Comparison of ENCODE assay signal across 8 cellular contexts in genomic region chr12:2877959-2878732, GRCh38. TPM values are rescaled to one million over a fixed set of nuclear protein-coding genes. Genes with fewer than 3 reads are reported as not detected.
DNase-seq lines count a peak whose midpoint lies in the region; ATAC-seq and TF ChIP-seq lines count a peak whose summit lies in the region.

No MANE protein-coding gene starts in this region.

- no peak for TF ChIP-seq CTCF in epithelial cell of proximal tubule (conservative IDR thresholded peaks at IDR 0.05; ENCODE audit: low read depth, low read length)

- peaks cover 33 to 47% (median 39%) of the 10 kb centered on the region in 3 donors for H3K4me1 Mint-ChIP-seq in CD8-positive, alpha-beta memory T cell
- H3K4me1 Mint-ChIP-seq in natural killer cell treated with Interleukin-12 subunit alpha and Interleukin-12 subunit beta and Interleukin-15 and Interleukin-18, amount 100 ng/mL, for 72 hours (ENCODE audit: low read depth in 2 of 2), result peaks cover 23 to 26% of the 10 kb centered on the region in 2 donors

- peaks cover 0 to 3% of the 10 kb centered on the region in 2 donors for H3K27me3 Mint-ChIP-seq in CD8-positive, alpha-beta memory T cell
- no peaks in the 10 kb centered on the region for H3K27me3 Mint-ChIP-seq in natural killer cell treated with Interleukin-12 subunit alpha and Interleukin-12 subunit beta and Interleukin-15 and Interleukin-18, amount 100 ng/mL, for 72 hours

- POLR2A ChIA-PET in CD8-positive, alpha-beta memory T cell (lab: Charles Lee), result interaction anchor here (1.4 to 2.0 kb wide), 2 partner anchors 12 to 187 kb away, joined by 6 to 8 read pairs; partner anchors contain the start of gene TULP3

- peak overlapping the region; percentile 92 for H3K27ac ChIP-seq in CD8-positive, alpha-beta memory T cell (ENCODE audit: low read depth, low read length)
- peak overlapping the region; percentile 88 for H3K27ac ChIP-seq in SK-N-MC

- no peaks in the 10 kb centered on the region for H3K36me3 ChIP-seq in CD8-positive, alpha-beta memory T cell (ENCODE audit: insufficient read depth, low read length)
- H3K36me3 ChIP-seq in SK-N-MC (ENCODE audit: insufficient read depth, low read length), result peaks cover 31% of the 10 kb centered on the region

- H3K27me3 ChIP-seq in CD8-positive, alpha-beta memory T cell (ENCODE audit: insufficient read depth, low read length, poor library complexity, severe bottlenecking), result no peaks in the 10 kb centered on the region

- H3K4me3 Mint-ChIP-seq in CD8-positive, alpha-beta memory T cell, result peak overlapping the region; percentile 98 to 100 (median 99)
- H3K4me3 Mint-ChIP-seq in natural killer cell treated with Interleukin-12 subunit alpha and Interleukin-12 subunit beta and Interleukin-15 and Interleukin-18, amount 100 ng/mL, for 72 hours, result peak overlapping the region; percentile 94

- H3K9ac ChIP-seq in SK-N-MC (ENCODE audit: insufficient read length), result peak overlapping the region; percentile 97

- CTCF ChIA-PET in CD8-positive, alpha-beta memory T cell (lab: Charles Lee), result interaction anchor here (0.7 to 1.9 kb wide), 4 partner anchors 10 to 17 kb away, joined by 3 to 7 read pairs (median 4); partner anchors contain the start of gene TULP3

- H3K36me3 Mint-ChIP-seq in CD8-positive, alpha-beta memory T cell, result peaks cover 0 to 22% (median 0%) of the 10 kb centered on the region in 3 donors
- H3K36me3 Mint-ChIP-seq in natural killer cell treated with Interleukin-12 subunit alpha and Interleukin-12 subunit beta and Interleukin-15 and Interleukin-18, amount 100 ng/mL, for 72 hours, result peaks cover 16% of the 10 kb centered on the region

- H3K9me3 ChIP-seq in CD8-positive, alpha-beta memory T cell (ENCODE audit: low read length), result no peaks in the 10 kb centered on the region
- no peaks in the 10 kb centered on the region for H3K9me3 ChIP-seq in SK-N-MC (ENCODE audit: low read depth, low read length)

- DNase-seq in CD8-positive, alpha-beta memory T cell, result no peak
- DNase-seq in Jurkat, Clone E6-1 (ENCODE audit: low read depth, low spot score), result no peak
- DNase-seq in SK-N-MC (ENCODE audit: low read depth, low spot score), result no peak
- peak; percentile 68 for DNase-seq in epithelial cell of proximal tubule (ENCODE audit: low read depth)
- DNase-seq in natural killer cell treated with Interleukin-12 subunit alpha and Interleukin-12 subunit beta and Interleukin-15 and Interleukin-18, amount 100 ng/mL, for 72 hours (ENCODE audit: low spot score), result no peak

- H3K4me1 ChIP-seq in CD8-positive, alpha-beta memory T cell (ENCODE audit: insufficient read depth, low read length), result peaks cover 27% of the 10 kb centered on the region

- ATAC-seq in natural killer cell treated with Interleukin-12 subunit alpha and Interleukin-12 subunit beta and Interleukin-15 and Interleukin-18, amount 100 ng/mL, for 72 hours, result no peak
- ATAC-seq in HG02642 (IDR thresholded peaks at IDR 0.05; ENCODE audit: poor library complexity, unreplicated experiment), result no peak
- ATAC-seq in HG03280 (IDR thresholded peaks at IDR 0.05; ENCODE audit: unreplicated experiment), result no peak
- no peak for ATAC-seq in HG02884 (IDR thresholded peaks at IDR 0.05; ENCODE audit: unreplicated experiment)

- peak overlapping the region; percentile 78 for H3K4me3 ChIP-seq in CD8-positive, alpha-beta memory T cell (ENCODE audit: low read length)
- peak overlapping the region; percentile 94 for H3K4me3 ChIP-seq in Jurkat, Clone E6-1 (ENCODE audit: low read length)
- peak overlapping the region; percentile 100 for H3K4me3 ChIP-seq in SK-N-MC
- H3K4me3 ChIP-seq in epithelial cell of proximal tubule (ENCODE audit: low read depth, low read length), result peak overlapping the region; percentile 92

- H3K9me3 Mint-ChIP-seq in CD8-positive, alpha-beta memory T cell, result no peaks in the 10 kb centered on the region
- no peaks in the 10 kb centered on the region for H3K9me3 Mint-ChIP-seq in natural killer cell treated with Interleukin-12 subunit alpha and Interleukin-12 subunit beta and Interleukin-15 and Interleukin-18, amount 100 ng/mL, for 72 hours

- H3K27ac Mint-ChIP-seq in CD8-positive, alpha-beta memory T cell, result peak overlapping the region; percentile 98 to 100 (median 100)
- H3K27ac Mint-ChIP-seq in natural killer cell treated with Interleukin-12 subunit alpha and Interleukin-12 subunit beta and Interleukin-15 and Interleukin-18, amount 100 ng/mL, for 72 hours, result peak overlapping the region; percentile 72 to 81

RNA-seq across cellular contexts. Expression of gene RHNO1, which starts 1.1 kb away (rescaled TPM):
- total RNA-seq in CD8-positive, alpha-beta memory T cell, result 10 to 100 TPM; 41.9 to 45.4 TPM
- polyA plus RNA-seq in CD8-positive, alpha-beta memory T cell, result 60.0 TPM
- 72.1 TPM for polyA plus RNA-seq in Jurkat, Clone E6-1 (2012; ENCODE audit: insufficient read depth, insufficient read length)
- total RNA-seq in epithelial cell of proximal tubule, result 40.3 and 46.2 TPM in 2 replicates
- total RNA-seq in natural killer cell treated with Interleukin-12 subunit alpha and Interleukin-12 subunit beta and Interleukin-15 and Interleukin-18, amount 100 ng/mL, for 72 hours, result 10 to 100 TPM; 20.5 to 23.5 TPM

RNA-seq across cellular contexts. Expression of gene FOXM1, which starts 1.2 kb away (rescaled TPM):
- total RNA-seq in CD8-positive, alpha-beta memory T cell, result 10 to 100 TPM; 66.2 to 67.5 TPM
- polyA plus RNA-seq in CD8-positive, alpha-beta memory T cell, result 0.15 TPM
- 95.1 TPM for polyA plus RNA-seq in Jurkat, Clone E6-1 (2012; ENCODE audit: insufficient read depth, insufficient read length)
- 36.8 and 67.8 TPM in 2 replicates for total RNA-seq in epithelial cell of proximal tubule
- 100 to 1,000 TPM in 1 of 2 donors, 10 to 100 TPM in 1; 48.9 to 155 TPM for total RNA-seq in natural killer cell treated with Interleukin-12 subunit alpha and Interleukin-12 subunit beta and Interleukin-15 and Interleukin-18, amount 100 ng/mL, for 72 hours

RNA-seq across cellular contexts. Expression of gene TULP3, which starts 12.5 kb away (rescaled TPM):
- 1 to 10 TPM; 9.1 to 9.3 TPM for total RNA-seq in CD8-positive, alpha-beta memory T cell
- polyA plus RNA-seq in CD8-positive, alpha-beta memory T cell, result 9.7 TPM
- 24.7 TPM for polyA plus RNA-seq in Jurkat, Clone E6-1 (2012; ENCODE audit: insufficient read depth, insufficient read length)
- total RNA-seq in epithelial cell of proximal tubule, result 20.0 and 26.6 TPM in 2 replicates
- 10 to 100 TPM in 1 of 2 donors, 1 to 10 TPM in 1; 9.0 to 10.7 TPM for total RNA-seq in natural killer cell treated with Interleukin-12 subunit alpha and Interleukin-12 subunit beta and Interleukin-15 and Interleukin-18, amount 100 ng/mL, for 72 hours

RNA-seq across cellular contexts. Expression of gene TEX52, which starts 21.3 kb away (rescaled TPM):
- not detected for total RNA-seq in CD8-positive, alpha-beta memory T cell
- polyA plus RNA-seq in CD8-positive, alpha-beta memory T cell, result not detected
- polyA plus RNA-seq in Jurkat, Clone E6-1 (2012; ENCODE audit: insufficient read depth, insufficient read length), result not detected
- total RNA-seq in epithelial cell of proximal tubule, result not detected in 2 replicates
- total RNA-seq in natural killer cell treated with Interleukin-12 subunit alpha and Interleukin-12 subunit beta and Interleukin-15 and Interleukin-18, amount 100 ng/mL, for 72 hours, result not detected

RNA-seq across cellular contexts. Expression of gene NRIP2, which starts 43.3 kb away (rescaled TPM):
- total RNA-seq in CD8-positive, alpha-beta memory T cell, result not detected
- 0.82 TPM for polyA plus RNA-seq in CD8-positive, alpha-beta memory T cell
- polyA plus RNA-seq in Jurkat, Clone E6-1 (2012; ENCODE audit: insufficient read depth, insufficient read length), result 1.3 TPM
- total RNA-seq in epithelial cell of proximal tubule, result not detected in 2 replicates
- total RNA-seq in natural killer cell treated with Interleukin-12 subunit alpha and Interleukin-12 subunit beta and Interleukin-15 and Interleukin-18, amount 100 ng/mL, for 72 hours, result not detected
